In the genomic region with DNA sequence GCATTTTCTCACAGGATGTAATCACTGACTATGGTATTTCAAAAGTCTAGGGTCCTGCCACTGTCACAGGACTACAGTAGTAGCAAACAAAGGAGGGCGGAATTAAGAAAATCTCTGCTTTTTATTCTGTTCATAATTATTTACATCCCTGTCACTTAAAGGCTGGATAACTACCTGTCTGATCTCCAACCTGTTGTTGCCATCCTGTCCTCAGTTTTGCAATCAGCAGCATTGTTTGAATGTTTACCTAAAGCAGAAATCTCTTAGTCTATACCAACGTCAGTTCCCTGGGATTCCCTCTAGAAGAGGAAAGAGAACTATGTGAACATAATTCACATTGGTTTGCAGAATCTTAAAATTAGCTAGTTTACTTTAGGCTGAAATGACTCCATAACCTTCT, we compare ENCODE assay signal across 22 cellular contexts.
"Had no signal": no experiment of that assay in that cellular context is flagged by ENCODE, and none has a peak within 500 bp of the region (broad histone marks: within the 10 kb centered on the region; RNA-seq: fewer than 3 reads in every experiment).

No MANE protein-coding gene starts in this region.

- H3K27ac ChIP-seq: epithelial cell of prostate, hepatocyte, left ventricle myocardium inferior, thyroid gland, VCaP had no signal

- H3K9me3 ChIP-seq: left ventricle myocardium inferior, stomach, thyroid gland had no signal

- H3K36me3 ChIP-seq: left ventricle myocardium inferior, stomach, thyroid gland had no signal

- DNase-seq: activated CD4-positive, alpha-beta T cell treated with anti-CD3 and anti-CD28 coated beads for 4 hours; activated CD4-positive, alpha-beta T cell treated with anti-CD3 and anti-CD28 coated beads, Interleukin-2, amount 50 U/mL, for 4 hours; activated naive CD4-positive, alpha-beta T cell; activated T-cell treated with anti-CD3 and anti-CD28 coated beads for 4 hours; activated T-cell treated with anti-CD3 and anti-CD28 coated beads, Interleukin-2, amount 50 U/mL, for 72 hours; anterior cingulate cortex; effector CD8-positive, alpha-beta T cell; islet precursor cell; left ventricle myocardium inferior; naive B cell; nucleus accumbens; posterior cingulate gyrus; right cardiac atrium; stimulated activated CD4-positive, alpha-beta T cell treated with anti-CD3 and anti-CD28 coated beads, Interleukin-15, amount 100 ng/mL, for 24 hours; stimulated activated CD4-positive, alpha-beta T cell treated with anti-CD3 and anti-CD28 coated beads, Interleukin-2, amount 100 ng/mL, for 24 hours; stimulated activated naive B cell treated with anti-CD40 and anti-IgM and Interleukin-4, amounts not matched to agents 10 μg/mL and 1 μg/mL and 100 μg/mL, for 72 hours; stomach; T-helper 9 cell; thyroid gland had no signal

- H3K27me3 ChIP-seq: hepatocyte, stomach, thyroid gland had no signal

- ATAC-seq: activated T-cell treated with anti-CD3 and anti-CD28 coated beads, Interleukin-2, amount 50 U/mL, for 72 hours; right cardiac atrium; stimulated activated naive B cell treated with anti-CD40 and anti-IgM and Interleukin-4, amounts not matched to agents 10 μg/mL and 1 μg/mL and 100 μg/mL, for 72 hours had no signal

- H3K4me3 ChIP-seq: hepatocyte, left ventricle myocardium inferior, stomach, thyroid gland had no signal
